24 cellular contexts compared by ENCODE assay signal in the genomic region with DNA sequence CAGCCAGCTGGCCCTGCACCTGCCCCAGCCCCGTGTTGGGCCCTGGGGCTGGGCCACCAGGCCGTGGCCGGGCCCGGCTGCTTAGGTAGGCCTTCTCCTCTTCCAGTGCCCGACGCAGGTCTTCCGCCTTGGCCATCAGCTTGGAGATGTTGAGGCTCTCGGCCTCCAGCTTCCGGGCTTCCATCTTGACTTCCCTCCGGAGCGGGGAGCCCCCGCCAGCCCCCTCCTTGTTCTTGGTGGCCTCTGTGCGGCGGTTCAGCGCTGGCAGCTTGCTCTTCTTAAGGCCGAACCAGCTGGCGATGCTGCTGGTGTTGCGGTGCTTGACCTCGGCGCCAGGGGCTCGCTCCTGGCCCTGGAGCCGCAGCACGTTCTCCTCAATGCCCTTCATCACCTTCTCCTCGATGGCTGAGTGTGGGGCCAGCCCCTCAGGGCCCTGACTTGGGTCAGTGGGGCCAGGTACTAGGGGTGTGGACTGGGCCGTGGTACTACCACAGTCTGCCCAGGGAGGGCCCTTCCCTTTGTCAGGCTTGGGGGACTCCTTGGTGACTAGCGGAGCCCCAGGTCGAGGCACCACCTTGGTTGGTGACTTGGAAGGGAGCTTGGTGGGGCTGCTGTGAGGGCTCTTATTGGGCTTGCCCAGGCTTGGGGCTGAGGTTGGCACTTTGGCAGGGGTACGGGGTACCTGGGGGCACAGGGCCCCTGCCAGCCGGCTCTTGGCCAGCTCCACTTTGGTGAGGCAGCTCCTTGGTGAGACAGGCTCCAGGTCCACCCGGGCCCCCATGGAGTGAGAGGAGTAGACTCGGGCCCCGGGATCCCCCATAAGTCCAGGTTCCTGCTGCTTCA.
"Had no signal": no experiment of that assay in that cellular context is flagged by ENCODE, and none has a peak within 500 bp of the region (broad histone marks: within the 10 kb centered on the region; RNA-seq: fewer than 3 reads in every experiment).

No MANE protein-coding gene starts in this region.

- H3K4me2 ChIP-seq: hepatocyte had no signal

- FAIRE-seq: colon, small intestine had no signal

- H3K36me3 Mint-ChIP-seq: natural killer cell treated with Interleukin-12 subunit alpha and Interleukin-12 subunit beta and Interleukin-15 and Interleukin-18, amount 100 ng/mL, for 72 hours; stimulated activated effector memory CD8-positive, alpha-beta T cell treated with anti-CD3 and anti-CD28 coated beads, Interleukin-12 subunit alpha, Interleukin-12 subunit beta, amount 100 ng/mL, for 72 hours had no signal

- H3K9me3 ChIP-seq: body of pancreas, lower lobe of right lung, prostate gland, right atrium auricular region had no signal

- H2AFZ ChIP-seq: hepatocyte had no signal

- H3K36me3 ChIP-seq: prostate gland had no signal

- H3K4me3 ChIP-seq: body of pancreas, dorsolateral prefrontal cortex, hepatocyte, lower lobe of right lung, prostate gland, right atrium auricular region had no signal

- H3K27me3 Mint-ChIP-seq: natural killer cell treated with Interleukin-12 subunit alpha and Interleukin-12 subunit beta and Interleukin-15 and Interleukin-18, amount 100 ng/mL, for 72 hours had no signal

- H3K27ac Mint-ChIP-seq: mesothelial cell of epicardium; natural killer cell treated with Interleukin-12 subunit alpha and Interleukin-12 subunit beta and Interleukin-15 and Interleukin-18, amount 100 ng/mL, for 72 hours; stimulated activated effector memory CD8-positive, alpha-beta T cell treated with anti-CD3 and anti-CD28 coated beads, Interleukin-12 subunit alpha, Interleukin-12 subunit beta, amount 100 ng/mL, for 72 hours had no signal

- ATAC-seq: activated T-cell treated with anti-CD3 and anti-CD28 coated beads, Interleukin-2, amount 50 U/mL, for 4 hours; body of pancreas; left cardiac atrium; lower lobe of right lung; stimulated activated effector memory CD8-positive, alpha-beta T cell treated with anti-CD3 and anti-CD28 coated beads, Interleukin-12 subunit alpha, Interleukin-12 subunit beta, amount 100 ng/mL, for 72 hours had no signal

- H3K4me3 Mint-ChIP-seq: activated naive CD4-positive, alpha-beta T cell treated with anti-CD3 and anti-CD28 coated beads for 36 hours; activated T-cell treated with anti-CD3 and anti-CD28 coated beads, Interleukin-2, amount 50 U/mL, for 4 hours; mesothelial cell of epicardium; natural killer cell treated with Interleukin-12 subunit alpha and Interleukin-12 subunit beta and Interleukin-15 and Interleukin-18, amount 100 ng/mL, for 72 hours; stimulated activated effector memory CD8-positive, alpha-beta T cell treated with anti-CD3 and anti-CD28 coated beads, Interleukin-12 subunit alpha, Interleukin-12 subunit beta, amount 100 ng/mL, for 72 hours had no signal

- H3K79me2 ChIP-seq: hepatocyte had no signal

- H3K27ac ChIP-seq: body of pancreas, epithelial cell of prostate, hepatocyte, lower lobe of right lung, prostate gland, right atrium auricular region, VCaP had no signal

- H3K27me3 ChIP-seq: body of pancreas, dorsolateral prefrontal cortex, hepatocyte, right atrium auricular region had no signal

- H3K4me1 Mint-ChIP-seq: stimulated activated effector memory CD8-positive, alpha-beta T cell treated with anti-CD3 and anti-CD28 coated beads, Interleukin-12 subunit alpha, Interleukin-12 subunit beta, amount 100 ng/mL, for 72 hours had no signal

- H3K4me1 ChIP-seq: body of pancreas, lower lobe of right lung, prostate gland, right atrium auricular region had no signal

- DNase-seq: activated CD4-positive, alpha-beta T cell treated with anti-CD3 and anti-CD28 coated beads, Interleukin-2, amount 50 U/mL, for 1 hour; activated CD4-positive, CD25-positive, alpha-beta regulatory T cell treated with anti-CD3 and anti-CD28 coated beads, Interleukin-2, amount 50 U/mL, for 72 hours; activated CD8-positive, alpha-beta memory T cell treated with anti-CD3 and anti-CD28 coated beads, Interleukin-2, amount 50 U/mL, for 4 hours; activated naive CD4-positive, alpha-beta T cell treated with anti-CD3 and anti-CD28 coated beads for 36 hours; activated T-cell treated with anti-CD3 and anti-CD28 coated beads, Interleukin-2, amount 50 U/mL, for 4 hours; body of pancreas; caudate nucleus; dorsolateral prefrontal cortex; foreskin fibroblast; left cardiac atrium; lower lobe of right lung; occipital lobe; small intestine; stimulated activated CD4-positive, alpha-beta T cell treated with anti-CD3 and anti-CD28 coated beads, Interleukin-4, amount 100 ng/mL, for 24 hours; T-helper 2 cell had no signal
